8 cellular contexts compared by ENCODE assay signal in the genomic region with DNA sequence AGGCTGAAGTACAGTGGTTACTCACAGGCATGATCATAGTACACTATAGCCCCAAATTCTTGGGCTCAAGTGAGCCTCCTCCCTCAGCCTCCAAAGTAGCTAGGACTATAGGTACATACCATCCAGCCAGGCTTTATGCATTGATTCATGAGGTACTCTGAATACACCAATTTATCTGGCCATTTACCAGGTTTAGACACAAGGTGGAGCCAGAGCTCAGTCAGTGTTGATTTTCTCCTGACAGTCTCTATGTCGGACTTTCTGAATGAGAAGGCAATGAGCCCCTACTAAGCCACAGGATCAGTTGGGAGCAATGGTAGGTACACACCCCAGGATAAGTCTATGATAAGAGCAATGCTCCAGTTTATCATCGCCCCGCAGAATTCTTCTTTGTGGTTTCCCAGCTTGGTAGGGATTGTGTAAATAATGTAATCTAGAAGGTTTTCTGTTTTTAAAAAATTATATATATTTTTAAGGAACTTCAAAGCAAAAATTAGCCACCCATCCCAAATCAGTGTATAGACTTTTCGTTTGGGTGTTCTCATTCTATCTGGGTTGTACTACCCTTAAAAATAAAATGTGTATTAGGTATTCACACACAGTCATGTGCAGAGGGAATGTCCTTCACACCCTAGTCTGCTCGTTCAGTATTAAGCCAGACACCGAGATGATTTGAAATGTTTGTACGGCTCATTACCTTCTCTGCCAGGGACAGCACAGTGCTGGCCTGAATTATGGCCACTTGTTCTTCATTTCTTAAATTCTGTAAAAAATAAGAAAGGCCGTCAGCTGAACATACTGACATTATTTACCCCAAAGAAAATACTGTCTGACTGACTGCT.
A peak's percentile ranks its signal among the peaks of the same experiment; 100 is the strongest.
DNase-seq lines count a peak whose midpoint lies in the region; ATAC-seq and TF ChIP-seq lines count a peak whose summit lies in the region.

No MANE protein-coding gene starts in this region.

- H3K36me3 ChIP-seq in esophagus muscularis mucosa (no peaks in the 10 kb centered on the region), thoracic aorta (no peaks in the 10 kb centered on the region)

- peaks cover 5% of the 10 kb centered on the region for H3K36me3 Mint-ChIP-seq in natural killer cell

- no peak overlapping the region for H3K4me3 ChIP-seq in esophagus muscularis mucosa
- no peak overlapping the region for H3K4me3 ChIP-seq in thoracic aorta

- ATAC-seq in GM21576 (IDR thresholded peaks at IDR 0.05; ENCODE audit: unreplicated experiment): peak; percentile 91
- peak; percentile 84 to 91 (median 90) for ATAC-seq in natural killer cell
- ATAC-seq in thoracic aorta (ENCODE audit: insufficient number of reproducible peaks, low FRiP score, low read depth): peak; percentile 53

- TF ChIP-seq CTCF in esophagus muscularis mucosa (IDR thresholded peaks at IDR 0.05) (peak; percentile 69 to 78 (median 75)), natural killer cell (IDR thresholded peaks at IDR 0.05) (peak; percentile 82), thoracic aorta (IDR thresholded peaks at IDR 0.05) (peak; percentile 69)

- no peak overlapping the region for H3K27ac Mint-ChIP-seq in natural killer cell

- H3K27ac ChIP-seq in esophagus muscularis mucosa (replicated peaks in 1 of 4) (no peak overlapping the region), thoracic aorta (no peak overlapping the region)

- intact Hi-C loops in esophagus muscularis mucosa (cut with DNase I) (loop anchor here (1.0 kb wide), 1 partner anchor 194 kb away; no protein-coding TSS in a partner anchor), natural killer cell (cut with micrococcal nuclease) (loop anchor here (1.0 kb wide), 1 partner anchor 194 kb away; no protein-coding TSS in a partner anchor)

- no peak overlapping the region for H3K4me3 Mint-ChIP-seq in natural killer cell

- no peak for TF ChIP-seq EP300 in esophagus muscularis mucosa (IDR thresholded peaks at IDR 0.05)

- H3K4me1 Mint-ChIP-seq in natural killer cell: peaks cover 0 to 4% of the 10 kb centered on the region in 2 donors

- no peak for TF ChIP-seq POLR2A in esophagus muscularis mucosa (IDR thresholded peaks at IDR 0.05; ENCODE audit: low read depth)

- H3K9me3 Mint-ChIP-seq in natural killer cell: no peaks in the 10 kb centered on the region

- 50% methylated on average over 8 of the region's 8 CpGs for WGBS in esophagus muscularis mucosa

- DNase-seq in ELF-1 (ENCODE audit: low read depth, low spot score) (peak; percentile 78), HUDEP-2 (lab: John Stamatoyannopoulos, UW; ENCODE audit: unreplicated experiment in 76 of 76) (peak in 74 of 76 experiments; percentile 9 to 92 (median 62)), NOMO-1 treated with DMSO at 0.1 percent for 48 hours (lab: John Stamatoyannopoulos, UW; ENCODE audit: unreplicated experiment) (peak; percentile 50), activated T-cell treated with anti-CD3 and anti-CD28 coated beads for 24 hours (ENCODE audit: low read depth) (peak; percentile 30), esophagus muscularis mucosa (ENCODE audit: extremely low spot score) (no peak), natural killer cell (peak; percentile 42), thoracic aorta (ENCODE audit: low spot score) (no peak)

- no peaks in the 10 kb centered on the region for H3K27me3 ChIP-seq in esophagus muscularis mucosa
- no peaks in the 10 kb centered on the region for H3K27me3 ChIP-seq in thoracic aorta (replicated peaks; ENCODE audit: insufficient read depth)

- no peaks in the 10 kb centered on the region for H3K9me3 ChIP-seq in esophagus muscularis mucosa
- no peaks in the 10 kb centered on the region for H3K9me3 ChIP-seq in thoracic aorta

- H3K27me3 Mint-ChIP-seq in natural killer cell (ENCODE audit: low read depth in 2 of 2): no peaks in the 10 kb centered on the region

- peaks cover 0 to 4% (median 0%) of the 10 kb centered on the region in 4 donors for H3K4me1 ChIP-seq in esophagus muscularis mucosa
- no peaks in the 10 kb centered on the region for H3K4me1 ChIP-seq in thoracic aorta (ENCODE audit: control insufficient read depth in 1 of 2, low read depth in 2 of 2)

Comparison
In these comparisons a context has a peak if more than half of its experiments do, and no peak if none do; other contexts are left out.
1. DNase-seq: peak in ELF-1 (single experiment), HUDEP-2 (74 of 76), NOMO-1 treated with DMSO at 0.1 percent for 48 hours (single experiment), activated T-cell treated with anti-CD3 and anti-CD28 coated beads for 24 hours (single experiment) and natural killer cell (single experiment); none in esophagus muscularis mucosa (single experiment) and thoracic aorta (single experiment).
2. Peak in every context shown above with its lines, with median percentiles within 50 percentile points of each other: ATAC-seq and CTCF ChIP-seq.